8 cellular contexts compared by ENCODE assay signal in the genomic region with DNA sequence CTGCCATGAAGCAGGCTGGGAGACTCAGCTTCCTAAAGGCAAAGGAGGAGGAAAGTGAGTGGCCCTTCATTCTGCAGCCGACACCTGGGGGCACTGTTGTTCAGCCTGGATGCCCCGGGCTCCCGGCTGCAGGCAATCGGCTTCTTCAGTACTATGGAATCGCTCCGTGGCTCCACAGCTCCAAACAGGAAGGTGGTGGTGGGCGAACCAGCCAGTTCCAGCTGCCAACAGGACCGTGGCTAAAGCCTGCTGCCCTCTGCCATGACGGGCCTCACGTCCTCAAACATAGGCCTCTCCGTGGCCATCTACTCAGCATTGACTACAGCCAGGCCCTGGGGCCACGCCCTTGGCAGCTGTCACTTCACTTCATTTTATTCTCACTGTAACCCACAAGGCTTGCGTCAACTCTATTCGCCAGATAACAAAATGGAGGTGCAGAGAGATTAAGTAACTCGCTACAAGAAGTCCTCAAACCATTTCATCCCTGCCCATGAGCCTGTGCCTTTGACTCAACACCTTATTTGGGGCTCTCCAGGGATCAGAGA. TPM values are rescaled to one million over a fixed set of nuclear protein-coding genes. Genes with fewer than 3 reads are reported as not detected.
A peak's percentile ranks its signal among the peaks of the same experiment; 100 is the strongest.
DNase-seq lines count a peak whose midpoint lies in the region; ATAC-seq and TF ChIP-seq lines count a peak whose summit lies in the region.

No MANE protein-coding gene starts in this region.

- peaks cover 15% of the 10 kb centered on the region for H3K27me3 Mint-ChIP-seq in endothelial cell (ENCODE audit: unreplicated experiment)
- peaks cover 28 to 30% of the 10 kb centered on the region in 2 donors for H3K27me3 Mint-ChIP-seq in natural killer cell (ENCODE audit: low read depth in 2 of 2)

- no peaks in the 10 kb centered on the region for H3K4me1 ChIP-seq in gastrocnemius medialis

- DNase-seq in GM10266 (ENCODE audit: extremely low spot score) (peak; percentile 64), NCI-H748 treated with DMSO at 0.1 percent for 48 hours (lab: John Stamatoyannopoulos, UW) (peak; percentile 51), endothelial cell (ENCODE audit: low spot score) (peak; percentile 87), natural killer cell (peak; percentile 36), superior temporal gyrus (ENCODE audit: extremely low spot score) (peak; percentile 19), gastrocnemius medialis (no peak)
- peak; percentile 44 to 52 for DNase-seq in activated CD4-positive, alpha-beta T cell treated with anti-CD3 and anti-CD28 coated beads, Interleukin-2, amount 50 U/mL, for 4 hours

- H3K27me3 ChIP-seq in gastrocnemius medialis = peaks cover 6 to 17% (median 10%) of the 10 kb centered on the region in 3 donors

- in situ Hi-C loops in gastrocnemius medialis (cut with MboI; ENCODE audit: low sequenced_read_pairs in 4 of 4) = loop anchor here in 1 of 4 donors (25.0 kb wide), 1 partner anchor 109 kb away; no protein-coding TSS in a partner anchor

- H3K27ac Mint-ChIP-seq in endothelial cell (ENCODE audit: unreplicated experiment) (no peak overlapping the region), natural killer cell (no peak overlapping the region)

- H3K4me1 Mint-ChIP-seq in endothelial cell (ENCODE audit: unreplicated experiment) (peaks cover 2% of the 10 kb centered on the region), natural killer cell (peaks cover 6 to 12% of the 10 kb centered on the region in 2 donors)

- H3K27ac ChIP-seq in gastrocnemius medialis = no peak overlapping the region

- H3K9me3 ChIP-seq in gastrocnemius medialis = no peaks in the 10 kb centered on the region

- peak; percentile 33 for ATAC-seq in HG03159 (IDR thresholded peaks at IDR 0.05; ENCODE audit: unreplicated experiment)
- peak in 2 of 3 donors; percentile 80 for ATAC-seq in natural killer cell
- no peak for ATAC-seq in gastrocnemius medialis

- no peaks in the 10 kb centered on the region for H3K36me3 ChIP-seq in gastrocnemius medialis

- H3K36me3 Mint-ChIP-seq in endothelial cell (ENCODE audit: low read depth, unreplicated experiment) = no peaks in the 10 kb centered on the region
- H3K36me3 Mint-ChIP-seq in natural killer cell = no peaks in the 10 kb centered on the region

- no peak overlapping the region for H3K4me3 ChIP-seq in gastrocnemius medialis

- intact Hi-C loops in natural killer cell (cut with micrococcal nuclease) (loop anchor here (5.0 kb wide), 1 partner anchor 331 kb away; no protein-coding TSS in a partner anchor), gastrocnemius medialis (cut with DNase I; ENCODE audit: low total_unique reads) (no loop called here)

- TF ChIP-seq POLR2A in gastrocnemius medialis (IDR thresholded peaks at IDR 0.05) = no peak

- TF ChIP-seq CTCF in GM10266 (IDR thresholded peaks at IDR 0.05; ENCODE audit: control insufficient read depth, insufficient read depth, low read depth, missing control alignments) = peak; percentile 91
- TF ChIP-seq CTCF in endothelial cell (IDR thresholded peaks at IDR 0.05; ENCODE audit: unreplicated experiment) = peak; percentile 60
- TF ChIP-seq CTCF in natural killer cell (IDR thresholded peaks at IDR 0.05) = peak; percentile 40
- TF ChIP-seq CTCF in gastrocnemius medialis (IDR thresholded peaks at IDR 0.05 in 4 of 5, conservative IDR thresholded peaks at IDR 0.05 in 1 of 5) = no peak

- no peaks in the 10 kb centered on the region for H3K9me3 Mint-ChIP-seq in endothelial cell (ENCODE audit: unreplicated experiment)
- H3K9me3 Mint-ChIP-seq in natural killer cell = peaks cover 3 to 7% of the 10 kb centered on the region in 2 donors

- H3K4me3 Mint-ChIP-seq in endothelial cell (ENCODE audit: unreplicated experiment) (no peak overlapping the region), natural killer cell (peak overlapping the region; percentile 52)

RNA-seq across cellular contexts. Expression of a gene that starts 38.1 kb away (rescaled TPM):
- total RNA-seq in endothelial cell (ENCODE audit: unreplicated experiment) (1.3 TPM), natural killer cell (1 to 10 TPM; 1.3 to 2.1 (median 2.0) TPM), gastrocnemius medialis (under 1 TPM in 1 of 4 donors, not detected in 3; 0.19 TPM)

Comparison
In these comparisons a context has a peak if more than half of its experiments do, and no peak if none do; other contexts are left out.
1. DNase-seq: peak in GM10266 (single experiment), NCI-H748 treated with DMSO at 0.1 percent for 48 hours (single experiment), activated CD4-positive, alpha-beta T cell treated with anti-CD3 and anti-CD28 coated beads, Interleukin-2, amount 50 U/mL, for 4 hours (2 of 2), endothelial cell (single experiment), natural killer cell (single experiment) and superior temporal gyrus (single experiment); none in gastrocnemius medialis (0 of 2).
2. CTCF ChIP-seq: peak in GM10266 (single experiment), endothelial cell (single experiment) and natural killer cell (single experiment); none in gastrocnemius medialis (0 of 5).
3. ATAC-seq: peak in HG03159 (single experiment) and natural killer cell (2 of 3); none in gastrocnemius medialis (0 of 2).